In genomic region chr5:41043109-41043747, GRCh38 we compare ENCODE assay signal across 16 cellular contexts. TPM values are rescaled to one million over a fixed set of nuclear protein-coding genes. Genes with fewer than 3 reads are reported as not detected.
DNase-seq lines count a peak whose midpoint lies in the region; ATAC-seq and TF ChIP-seq lines count a peak whose summit lies in the region.
"Had no signal": no experiment of that assay in that cellular context is flagged by ENCODE, and none has a peak within 500 bp of the region (broad histone marks: within the 10 kb centered on the region; RNA-seq: fewer than 3 reads in every experiment).

No MANE protein-coding gene starts in this region.

- WGBS in right lobe of liver (ENCODE audit: insufficient coverage, low coverage, low lambda C conversion rate, missing lambda C conversion rate) = 67% methylated on average over 1 of the region's 1 CpG

- no peaks in the 10 kb centered on the region for H3K27me3 ChIP-seq in colonic mucosa
- no peaks in the 10 kb centered on the region for H3K27me3 ChIP-seq in right lobe of liver

- TF ChIP-seq POLR2A in right lobe of liver (IDR thresholded peaks at IDR 0.05) = no peak

- intact Hi-C loops in colonic mucosa (cut with DNase I) = no loop called here
- intact Hi-C loops in right lobe of liver (cut with DNase I) = no loop called here

- H3K9ac ChIP-seq in colonic mucosa (ENCODE audit: low read depth in 2 of 2, low read length in 2 of 2) = no peak overlapping the region

- TF ChIP-seq CTCF in colonic mucosa (IDR thresholded peaks at IDR 0.05) (no peak), right lobe of liver (IDR thresholded peaks at IDR 0.05) (no peak)

- H3K4me3 Mint-ChIP-seq in activated T-cell treated with anti-CD3 and anti-CD28 coated beads, Interleukin-2, amount 50 U/mL, for 72 hours = no peak overlapping the region
- H3K4me3 Mint-ChIP-seq in activated T-cell treated with anti-CD3 and anti-CD28 coated beads, Interleukin-2, amount 50 U/mL, for 4 hours = no peak overlapping the region
- H3K4me3 Mint-ChIP-seq: CD4-positive, alpha-beta T cell; HFFc6 had no signal

- H3K9me3 ChIP-seq in colonic mucosa = no peaks in the 10 kb centered on the region
- no peaks in the 10 kb centered on the region for H3K9me3 ChIP-seq in right lobe of liver
- H3K9me3 ChIP-seq: A549, Caco-2 had no signal

- H3K4me3 ChIP-seq in colonic mucosa (no peak overlapping the region), right lobe of liver (no peak overlapping the region)
- H3K4me3 ChIP-seq: A549 had no signal

- no peaks in the 10 kb centered on the region for H3K36me3 Mint-ChIP-seq in activated T-cell treated with anti-CD3 and anti-CD28 coated beads, Interleukin-2, amount 50 U/mL, for 72 hours (ENCODE audit: insufficient read depth in 2 of 2)
- H3K36me3 Mint-ChIP-seq in activated T-cell treated with anti-CD3 and anti-CD28 coated beads, Interleukin-2, amount 50 U/mL, for 4 hours (ENCODE audit: insufficient read depth) = no peaks in the 10 kb centered on the region

- no peaks in the 10 kb centered on the region for H3K4me1 ChIP-seq in colonic mucosa
- H3K4me1 ChIP-seq in right lobe of liver = peaks cover 0 to 9% (median 3%) of the 10 kb centered on the region in 4 donors
- H3K4me1 ChIP-seq: A549, Caco-2 had no signal

- no peak for DNase-seq in activated T-cell treated with anti-CD3 and anti-CD28 coated beads, Interleukin-2, amount 50 U/mL, for 72 hours
- DNase-seq in activated T-cell treated with anti-CD3 and anti-CD28 coated beads, Interleukin-2, amount 50 U/mL, for 4 hours = no peak
- DNase-seq in colonic mucosa = peak; percentile 20
- no peak for DNase-seq in right lobe of liver
- no peak for DNase-seq in NCI-H526 treated with DMSO at 0.1 percent for 48 hours (lab: John Stamatoyannopoulos, UW)
- DNase-seq in OCI-M2 (lab: John Stamatoyannopoulos, UW; ENCODE audit: unreplicated experiment) = no peak
- DNase-seq in NCI-H128 (lab: John Stamatoyannopoulos, UW; ENCODE audit: unreplicated experiment) = no peak
- DNase-seq: AML-193; Caco-2; CD4-positive, alpha-beta T cell; HCEC 1CT; HFFc6 had no signal

- H3K27ac Mint-ChIP-seq in activated T-cell treated with anti-CD3 and anti-CD28 coated beads, Interleukin-2, amount 50 U/mL, for 72 hours = peak overlapping the region; percentile 54
- H3K27ac Mint-ChIP-seq: CD4-positive, alpha-beta T cell; HFFc6 had no signal

- no peaks in the 10 kb centered on the region for H3K27me3 Mint-ChIP-seq in activated T-cell treated with anti-CD3 and anti-CD28 coated beads, Interleukin-2, amount 50 U/mL, for 72 hours (ENCODE audit: low read depth)
- H3K27me3 Mint-ChIP-seq in activated T-cell treated with anti-CD3 and anti-CD28 coated beads, Interleukin-2, amount 50 U/mL, for 4 hours (ENCODE audit: low read depth) = no peaks in the 10 kb centered on the region

- ATAC-seq in activated T-cell treated with anti-CD3 and anti-CD28 coated beads, Interleukin-2, amount 50 U/mL, for 72 hours (replicated peaks in 1 of 2) = no peak
- ATAC-seq in activated T-cell treated with anti-CD3 and anti-CD28 coated beads, Interleukin-2, amount 50 U/mL, for 4 hours = no peak
- ATAC-seq in right lobe of liver = peak; percentile 62 to 87 (median 76)
- ATAC-seq: A549 had no signal

- H3K27ac ChIP-seq in colonic mucosa = no peak overlapping the region
- no peak overlapping the region for H3K27ac ChIP-seq in right lobe of liver
- H3K27ac ChIP-seq: 22Rv1, A549, C4-2B had no signal

- H3K36me3 ChIP-seq in colonic mucosa (no peaks in the 10 kb centered on the region), right lobe of liver (no peaks in the 10 kb centered on the region)

- H3K9me3 Mint-ChIP-seq in activated T-cell treated with anti-CD3 and anti-CD28 coated beads, Interleukin-2, amount 50 U/mL, for 72 hours = peaks cover 0 to 2% of the 10 kb centered on the region in 2 donors
- H3K9me3 Mint-ChIP-seq in activated T-cell treated with anti-CD3 and anti-CD28 coated beads, Interleukin-2, amount 50 U/mL, for 4 hours = no peaks in the 10 kb centered on the region
- H3K9me3 Mint-ChIP-seq: HFFc6 had no signal

- H3K4me1 Mint-ChIP-seq in activated T-cell treated with anti-CD3 and anti-CD28 coated beads, Interleukin-2, amount 50 U/mL, for 72 hours (ENCODE audit: low read depth) = no peaks in the 10 kb centered on the region
- no peaks in the 10 kb centered on the region for H3K4me1 Mint-ChIP-seq in activated T-cell treated with anti-CD3 and anti-CD28 coated beads, Interleukin-2, amount 50 U/mL, for 4 hours (ENCODE audit: low read depth)

RNA-seq across cellular contexts. Expression of gene MROH2B, which starts 27.9 kb away (rescaled TPM):
- total RNA-seq in activated T-cell treated with anti-CD3 and anti-CD28 coated beads, Interleukin-2, amount 50 U/mL, for 72 hours = not detected
- not detected for total RNA-seq in activated T-cell treated with anti-CD3 and anti-CD28 coated beads, Interleukin-2, amount 50 U/mL, for 4 hours
- total RNA-seq in colonic mucosa (not detected), right lobe of liver (under 1 TPM in 2 of 6 experiments, not detected in 4; 0.73 to 0.84 TPM)
- total RNA-seq: Caco-2; CD4-positive, alpha-beta T cell; H4; HFFc6 had no signal

Comparison
In these comparisons a context has a peak if more than half of its experiments do, and no peak if none do; other contexts are left out.
1. ATAC-seq: peak in right lobe of liver (4 of 4); none in activated T-cell treated with anti-CD3 and anti-CD28 coated beads, Interleukin-2, amount 50 U/mL, for 72 hours (0 of 2) and activated T-cell treated with anti-CD3 and anti-CD28 coated beads, Interleukin-2, amount 50 U/mL, for 4 hours (0 of 2).